ENCODE assay signal across 22 cellular contexts in the genomic region with DNA sequence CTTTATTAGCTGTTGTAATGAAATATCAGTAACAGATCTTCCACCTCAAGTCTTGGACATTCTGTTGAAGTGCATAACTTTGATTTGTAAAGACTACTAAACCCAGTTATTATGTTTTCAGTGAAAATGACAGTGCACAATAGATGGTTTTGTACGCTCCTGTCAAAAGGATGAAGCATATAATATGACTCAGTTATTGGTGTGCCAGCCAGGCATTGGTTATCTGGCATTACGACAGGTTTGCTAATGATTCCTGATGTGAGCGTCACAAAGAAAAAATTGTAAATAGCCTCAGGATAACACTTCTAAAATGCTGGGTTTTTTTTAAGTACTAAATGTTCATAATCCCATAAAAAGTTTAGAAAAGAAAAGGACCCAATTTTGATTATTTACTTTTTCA.
A peak's percentile ranks its signal among the peaks of the same experiment; 100 is the strongest.
DNase-seq lines count a peak whose midpoint lies in the region; ATAC-seq, FAIRE-seq and TF ChIP-seq lines count a peak whose summit lies in the region.
"Had no signal": no experiment of that assay in that cellular context is flagged by ENCODE, and none has a peak within 500 bp of the region (broad histone marks: within the 10 kb centered on the region; RNA-seq: fewer than 3 reads in every experiment).

No MANE protein-coding gene starts in this region.

- ATAC-seq in PC-3 (peak; percentile 65), GM19395 (IDR thresholded peaks at IDR 0.05; ENCODE audit: unreplicated experiment) (no peak)
- ATAC-seq: Right ventricle myocardium inferior; stimulated activated naive CD8-positive, alpha-beta T cell treated with anti-CD3 and anti-CD28 coated beads, Interleukin-15, Interleukin-2, amounts not matched to agents 100 U/mL and 50 U/mL, for 24 hours had no signal

- H3K4me1 ChIP-seq in PC-3 (ENCODE audit: insufficient read depth, low read length) = peaks cover 33% of the 10 kb centered on the region
- peaks cover 38% of the 10 kb centered on the region for H3K4me1 ChIP-seq in osteoblast (ENCODE audit: insufficient read depth, low read length)
- H3K4me1 ChIP-seq: spleen had no signal

- H3K27me3 ChIP-seq in PC-3 (ENCODE audit: low read length) = no peaks in the 10 kb centered on the region
- H3K27me3 ChIP-seq in osteoblast (ENCODE audit: insufficient read depth, low read length) = no peaks in the 10 kb centered on the region
- H3K27me3 ChIP-seq: neutrophil, spleen had no signal

- no peaks in the 10 kb centered on the region for H3K9me3 ChIP-seq in PC-3 (ENCODE audit: low read length)
- no peaks in the 10 kb centered on the region for H3K9me3 ChIP-seq in osteoblast (ENCODE audit: low read depth, low read length)
- H3K9me3 ChIP-seq: neutrophil, spleen had no signal

- no peaks in the 10 kb centered on the region for H3K9me2 ChIP-seq in PC-3 (replicated peaks; ENCODE audit: low read length)

- DNase-seq in ELR (ENCODE audit: low read depth) (peak; percentile 59), PC-3 (peak; percentile 84), epithelial cell of esophagus (ENCODE audit: low read depth) (peak; percentile 77), osteoblast (ENCODE audit: insufficient read length, low spot score, missing footprints) (peak; percentile 1), D721Med (ENCODE audit: insufficient read length, low spot score) (no peak), NCI-H1417 treated with DMSO at 0.1 percent for 48 hours (lab: John Stamatoyannopoulos, UW) (no peak), GM10248 (ENCODE audit: extremely low spot score) (no peak)
- DNase-seq: activated naive CD4-positive, alpha-beta T cell; activated T-cell treated with anti-CD3 and anti-CD28 coated beads, Interleukin-2, amount 50 U/mL, for 24 hours; CD4-positive, CD25-positive, alpha-beta regulatory T cell; erythroblast; Karpas-422; NCI-H1105; NCI-H510A treated with DMSO at 0.1 percent for 48 hours; spleen; stimulated activated CD4-positive, alpha-beta T cell treated with anti-CD3 and anti-CD28 coated beads, Interleukin-4, amount 100 ng/mL, for 24 hours; stimulated activated naive CD8-positive, alpha-beta T cell treated with anti-CD3 and anti-CD28 coated beads, Interleukin-15, Interleukin-2, amounts not matched to agents 100 U/mL and 50 U/mL, for 24 hours had no signal

- POLR2A ChIA-PET in PC-3 (lab: Charles Lee; ENCODE audit: unreplicated experiment) (no interaction called here), GM10248 (lab: Yijun Ruan, JAX) (no interaction called here)

- 0 out of 2 replicates have a peak, but pooled peaks cover 6% of the 10 kb centered on the region for H3K79me2 ChIP-seq in PC-3 (ENCODE audit: low read length)
- H3K79me2 ChIP-seq in osteoblast (ENCODE audit: insufficient read depth, low read length) = peaks cover 18% of the 10 kb centered on the region

- no peaks in the 10 kb centered on the region for H3F3A ChIP-seq in PC-3 (ENCODE audit: low read length, unreplicated experiment)

- H3K4me2 ChIP-seq in PC-3 (ENCODE audit: low read length) = peak overlapping the region; percentile 32
- H3K4me2 ChIP-seq in osteoblast (ENCODE audit: insufficient read depth, low read length) = no peak overlapping the region

- H4K20me1 ChIP-seq in PC-3 (ENCODE audit: low read length) (no peaks in the 10 kb centered on the region), osteoblast (ENCODE audit: insufficient read depth, low read length) (no peaks in the 10 kb centered on the region)

- H2AFZ ChIP-seq in PC-3 (ENCODE audit: low read length) = 0 out of 2 replicates have a peak overlapping the region, but pooled peaks have one; percentile 19
- H2AFZ ChIP-seq in osteoblast (ENCODE audit: low read length) = no peak overlapping the region

- no peak for TF ChIP-seq CTCF in PC-3 (conservative IDR thresholded peaks at IDR 0.05; ENCODE audit: low read depth, low read length)
- TF ChIP-seq CTCF in epithelial cell of esophagus (IDR thresholded peaks at IDR 0.05; ENCODE audit: insufficient read depth, low read depth, low read length, missing control alignments) = no peak
- TF ChIP-seq CTCF in osteoblast (IDR thresholded peaks at IDR 0.05; ENCODE audit: extremely low read depth, low read depth, low read length) = no peak
- no peak for TF ChIP-seq CTCF in D721Med (IDR thresholded peaks at IDR 0.05; ENCODE audit: insufficient read depth, missing control alignments)
- TF ChIP-seq CTCF in GM10248 (IDR thresholded peaks at IDR 0.05; ENCODE audit: control extremely low read depth, extremely low read depth, low read depth, missing control alignments) = no peak

- H3K4me3 ChIP-seq in PC-3 (ENCODE audit: low read length) = no peak overlapping the region
- H3K4me3 ChIP-seq in epithelial cell of esophagus (ENCODE audit: low read length) = no peak overlapping the region
- no peak overlapping the region for H3K4me3 ChIP-seq in osteoblast (ENCODE audit: insufficient read depth, low read length)
- H3K4me3 ChIP-seq: spleen had no signal

- H3K36me3 ChIP-seq in PC-3 (ENCODE audit: low read depth, low read length) (no peaks in the 10 kb centered on the region), osteoblast (ENCODE audit: insufficient read depth, low read length) (no peaks in the 10 kb centered on the region)
- H3K36me3 ChIP-seq: neutrophil, spleen had no signal

- CTCF ChIA-PET in PC-3 (lab: Charles Lee) = no interaction called here
- CTCF ChIA-PET in GM10248 (lab: Yijun Ruan, JAX) = no interaction called here

- intact Hi-C loops in PC-3 (cut with micrococcal nuclease) = loop anchor here (2.0 kb wide), 1 partner anchor 81 kb away; no protein-coding TSS in a partner anchor

- H3K9ac ChIP-seq in PC-3 (ENCODE audit: low read length) = no peak overlapping the region

- BruUV-seq in PC-3 (replicated peaks; lab: Mats Ljungman, UMichigan) = no TSS peak

- FAIRE-seq in D721Med (lab: Jason Lieb, UNC) = no peak
- FAIRE-seq: GM12892, TTC549 had no signal

- H3K27ac ChIP-seq in PC-3 (ENCODE audit: low read length) (peak overlapping the region; percentile 42), osteoblast (ENCODE audit: low read depth, low read length) (peak overlapping the region; percentile 27)
- H3K27ac ChIP-seq: neutrophil, spleen had no signal

Comparison
In these comparisons a context has a peak if more than half of its experiments do, and no peak if none do; other contexts are left out.
1. DNase-seq: peak in ELR (single experiment), PC-3 (single experiment), epithelial cell of esophagus (single experiment) and osteoblast (single experiment); none in D721Med (single experiment), NCI-H1417 treated with DMSO at 0.1 percent for 48 hours (single experiment) and GM10248 (single experiment).